ENCODE assay signal across 16 cellular contexts in the genomic region with DNA sequence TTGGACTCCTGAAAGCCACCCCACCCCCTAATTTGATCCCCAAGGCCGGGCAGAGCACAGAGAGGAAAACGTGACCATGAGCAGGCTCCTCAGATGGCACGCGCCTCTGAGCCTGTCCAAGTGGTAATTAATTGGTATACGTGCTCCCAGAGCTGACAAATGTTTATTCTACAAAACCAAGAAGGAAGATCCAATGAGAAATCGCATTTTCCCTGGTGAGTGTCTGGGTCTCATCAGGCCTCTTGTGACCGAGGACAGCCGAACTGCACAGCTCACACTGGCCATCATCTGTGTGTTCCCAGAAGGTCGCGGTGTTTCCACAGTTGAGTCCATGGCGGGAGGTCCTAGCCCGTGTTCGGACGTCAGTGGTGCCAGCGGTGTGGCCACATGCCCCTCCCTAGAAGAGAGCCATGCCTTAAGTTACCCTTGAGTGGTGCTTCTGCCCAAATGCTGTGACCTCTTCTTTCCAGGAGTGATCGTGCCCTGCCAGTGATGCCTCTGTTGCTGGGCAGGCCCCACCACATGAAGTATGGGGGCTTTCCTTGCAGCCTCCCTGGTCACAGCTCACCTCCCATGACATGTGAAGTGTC.
DNase-seq lines count a peak whose midpoint lies in the region; ATAC-seq, FAIRE-seq and TF ChIP-seq lines count a peak whose summit lies in the region.
"Had no signal": no experiment of that assay in that cellular context is flagged by ENCODE, and none has a peak within 500 bp of the region (broad histone marks: within the 10 kb centered on the region; RNA-seq: fewer than 3 reads in every experiment).

No MANE protein-coding gene starts in this region.

- H3K4me3 ChIP-seq in kidney (ENCODE audit: low read length in 2 of 2), result no peak overlapping the region
- H3K4me3 ChIP-seq: A549, GM12878 had no signal

- H3K4me1 Mint-ChIP-seq in natural killer cell treated with Interleukin-12 subunit alpha and Interleukin-12 subunit beta and Interleukin-15 and Interleukin-18, amount 100 ng/mL, for 72 hours (ENCODE audit: low read depth in 2 of 2), result no peaks in the 10 kb centered on the region
- H3K4me1 Mint-ChIP-seq in natural killer cell, result no peaks in the 10 kb centered on the region
- H3K4me1 Mint-ChIP-seq in osteocyte (ENCODE audit: unreplicated experiment), result peaks cover 3% of the 10 kb centered on the region
- H3K4me1 Mint-ChIP-seq: CD4-positive, CD25-positive, alpha-beta regulatory T cell had no signal

- no peak for FAIRE-seq in kidney (lab: Jason Lieb, UNC)
- FAIRE-seq: A549, GM12878, GM18507, H54 had no signal

- no peak overlapping the region for H3K4me3 Mint-ChIP-seq in natural killer cell treated with Interleukin-12 subunit alpha and Interleukin-12 subunit beta and Interleukin-15 and Interleukin-18, amount 100 ng/mL, for 72 hours
- H3K4me3 Mint-ChIP-seq in natural killer cell, result no peak overlapping the region
- H3K4me3 Mint-ChIP-seq in osteocyte (ENCODE audit: unreplicated experiment), result no peak overlapping the region
- H3K4me3 Mint-ChIP-seq: CD4-positive, CD25-positive, alpha-beta regulatory T cell had no signal

- H3K9ac ChIP-seq in kidney (ENCODE audit: low read length in 2 of 2), result no peak overlapping the region

- intact Hi-C loops in natural killer cell (cut with micrococcal nuclease) (no loop called here), kidney (cut with DNase I) (no loop called here), left colon (cut with DNase I, micrococcal nuclease) (no loop called here)

- H3K36me3 ChIP-seq in kidney (ENCODE audit: control insufficient read depth in 1 of 2, insufficient read depth in 2 of 2, low read length in 2 of 2), result no peaks in the 10 kb centered on the region

- ATAC-seq in natural killer cell treated with Interleukin-12 subunit alpha and Interleukin-12 subunit beta and Interleukin-15 and Interleukin-18, amount 100 ng/mL, for 72 hours, result no peak
- ATAC-seq in natural killer cell, result no peak
- ATAC-seq in left colon, result no peak
- ATAC-seq: GM12878 had no signal

- H3K9me3 ChIP-seq in kidney (ENCODE audit: control insufficient read depth in 1 of 2, low read length in 2 of 2), result peaks cover 0 to 2% of the 10 kb centered on the region in 2 donors
- H3K9me3 ChIP-seq: A549 had no signal

- no peak overlapping the region for H3K27ac ChIP-seq in kidney (ENCODE audit: low read depth in 2 of 2, low read length in 2 of 2)
- H3K27ac ChIP-seq: A549 had no signal

- H3K36me3 Mint-ChIP-seq in natural killer cell treated with Interleukin-12 subunit alpha and Interleukin-12 subunit beta and Interleukin-15 and Interleukin-18, amount 100 ng/mL, for 72 hours, result no peaks in the 10 kb centered on the region
- H3K36me3 Mint-ChIP-seq in natural killer cell (no peaks in the 10 kb centered on the region), osteocyte (ENCODE audit: unreplicated experiment) (no peaks in the 10 kb centered on the region)
- H3K36me3 Mint-ChIP-seq: CD4-positive, CD25-positive, alpha-beta regulatory T cell had no signal

- no peak overlapping the region for H3K27ac Mint-ChIP-seq in natural killer cell treated with Interleukin-12 subunit alpha and Interleukin-12 subunit beta and Interleukin-15 and Interleukin-18, amount 100 ng/mL, for 72 hours
- H3K27ac Mint-ChIP-seq in natural killer cell (no peak overlapping the region), osteocyte (ENCODE audit: unreplicated experiment) (no peak overlapping the region)
- H3K27ac Mint-ChIP-seq: CD4-positive, CD25-positive, alpha-beta regulatory T cell had no signal

- H3K4me1 ChIP-seq in kidney (ENCODE audit: control insufficient read depth in 1 of 2, insufficient read depth in 1 of 2, low read depth in 1 of 2, low read length in 2 of 2), result no peaks in the 10 kb centered on the region
- H3K4me1 ChIP-seq: A549 had no signal

- H3K27me3 Mint-ChIP-seq in natural killer cell treated with Interleukin-12 subunit alpha and Interleukin-12 subunit beta and Interleukin-15 and Interleukin-18, amount 100 ng/mL, for 72 hours, result peaks cover 3 to 8% of the 10 kb centered on the region in 2 donors
- H3K27me3 Mint-ChIP-seq in natural killer cell (ENCODE audit: low read depth in 2 of 2) (peaks cover under 1 to 11% of the 10 kb centered on the region in 2 donors), osteocyte (ENCODE audit: unreplicated experiment) (peaks cover 9% of the 10 kb centered on the region)
- H3K27me3 Mint-ChIP-seq: CD4-positive, CD25-positive, alpha-beta regulatory T cell had no signal

- peak; percentile 22 for DNase-seq in natural killer cell treated with Interleukin-12 subunit alpha and Interleukin-12 subunit beta and Interleukin-15 and Interleukin-18, amount 100 ng/mL, for 72 hours (ENCODE audit: low spot score)
- DNase-seq in natural killer cell, result no peak
- DNase-seq in kidney, result peak; percentile 57
- peak; percentile 54 for DNase-seq in osteocyte (ENCODE audit: extremely low spot score, unreplicated experiment)
- no peak for DNase-seq in LoVo (ENCODE audit: low spot score)
- no peak for DNase-seq in Kasumi-1 (lab: John Stamatoyannopoulos, UW)
- DNase-seq in left colon, result no peak
- DNase-seq: CD4-positive, CD25-positive, alpha-beta regulatory T cell; NCI-H1105 treated with DMSO at 0.1 percent for 48 hours; NCI-H1930; NCI-H226; NCI-H526 treated with DMSO at 0.1 percent for 48 hours had no signal

- no peaks in the 10 kb centered on the region for H3K9me3 Mint-ChIP-seq in natural killer cell treated with Interleukin-12 subunit alpha and Interleukin-12 subunit beta and Interleukin-15 and Interleukin-18, amount 100 ng/mL, for 72 hours
- H3K9me3 Mint-ChIP-seq in natural killer cell, result no peaks in the 10 kb centered on the region
- no peaks in the 10 kb centered on the region for H3K9me3 Mint-ChIP-seq in osteocyte (ENCODE audit: unreplicated experiment)

- TF ChIP-seq CTCF in natural killer cell (IDR thresholded peaks at IDR 0.05) (no peak), kidney (IDR thresholded peaks at IDR 0.05; ENCODE audit: borderline replicate concordance, extremely low read depth, insufficient read depth) (no peak), osteocyte (IDR thresholded peaks at IDR 0.05) (no peak)

Comparison
In these comparisons a context has a peak if more than half of its experiments do, and no peak if none do; other contexts are left out.
1. DNase-seq: peak in natural killer cell treated with Interleukin-12 subunit alpha and Interleukin-12 subunit beta and Interleukin-15 and Interleukin-18, amount 100 ng/mL, for 72 hours (single experiment), kidney (single experiment) and osteocyte (single experiment); none in natural killer cell (single experiment), LoVo (single experiment), Kasumi-1 (0 of 2) and left colon (0 of 2).